In the genomic region with DNA sequence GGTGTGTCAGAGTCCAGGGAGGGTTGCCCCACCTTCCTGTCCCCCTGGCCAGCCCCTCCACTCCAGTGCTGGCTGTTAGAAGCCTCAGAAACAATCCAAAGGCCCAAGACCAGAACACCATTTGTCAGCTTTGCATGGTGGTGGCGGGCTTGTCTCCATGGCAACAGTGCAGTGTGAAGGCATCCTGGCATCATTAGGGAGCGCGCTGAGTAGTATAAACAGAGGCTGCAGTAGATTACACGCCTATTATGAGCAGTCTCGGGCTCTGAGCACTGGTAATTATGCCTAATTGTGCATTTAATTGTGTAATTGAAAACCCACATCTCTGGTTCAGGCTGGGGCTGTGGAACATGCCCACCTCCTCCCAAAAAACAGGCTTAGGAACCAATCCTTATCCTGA, we compare ENCODE assay signal across 1 cellular context.
A peak's percentile ranks its signal among the peaks of the same experiment; 100 is the strongest.
TF ChIP-seq lines count a peak whose summit lies in the region.

No MANE protein-coding gene starts in this region.

TF ChIP-seq in HEK293, 187 proteins besides CTCF, POLR2A, EP300 and RAD21 (continued from another document and continues in another):
- TF ChIP-seq, protein P1, sequence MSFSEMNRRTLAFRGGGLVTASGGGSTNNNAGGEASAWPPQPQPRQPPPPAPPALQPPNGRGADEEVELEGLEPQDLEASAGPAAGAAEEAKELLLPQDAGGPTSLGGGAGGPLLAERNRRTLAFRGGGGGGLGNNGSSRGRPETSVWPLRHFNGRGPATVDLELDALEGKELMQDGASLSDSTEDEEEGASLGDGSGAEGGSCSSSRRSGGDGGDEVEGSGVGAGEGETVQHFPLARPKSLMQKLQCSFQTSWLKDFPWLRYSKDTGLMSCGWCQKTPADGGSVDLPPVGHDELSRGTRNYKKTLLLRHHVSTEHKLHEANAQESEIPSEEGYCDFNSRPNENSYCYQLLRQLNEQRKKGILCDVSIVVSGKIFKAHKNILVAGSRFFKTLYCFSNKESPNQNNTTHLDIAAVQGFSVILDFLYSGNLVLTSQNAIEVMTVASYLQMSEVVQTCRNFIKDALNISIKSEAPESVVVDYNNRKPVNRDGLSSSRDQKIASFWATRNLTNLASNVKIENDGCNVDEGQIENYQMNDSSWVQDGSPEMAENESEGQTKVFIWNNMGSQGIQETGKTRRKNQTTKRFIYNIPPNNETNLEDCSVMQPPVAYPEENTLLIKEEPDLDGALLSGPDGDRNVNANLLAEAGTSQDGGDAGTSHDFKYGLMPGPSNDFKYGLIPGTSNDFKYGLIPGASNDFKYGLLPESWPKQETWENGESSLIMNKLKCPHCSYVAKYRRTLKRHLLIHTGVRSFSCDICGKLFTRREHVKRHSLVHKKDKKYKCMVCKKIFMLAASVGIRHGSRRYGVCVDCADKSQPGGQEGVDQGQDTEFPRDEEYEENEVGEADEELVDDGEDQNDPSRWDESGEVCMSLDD (tag by site-specific recombination; IDR thresholded peaks at IDR 0.05): no peak
- TF ChIP-seq, protein P2, sequence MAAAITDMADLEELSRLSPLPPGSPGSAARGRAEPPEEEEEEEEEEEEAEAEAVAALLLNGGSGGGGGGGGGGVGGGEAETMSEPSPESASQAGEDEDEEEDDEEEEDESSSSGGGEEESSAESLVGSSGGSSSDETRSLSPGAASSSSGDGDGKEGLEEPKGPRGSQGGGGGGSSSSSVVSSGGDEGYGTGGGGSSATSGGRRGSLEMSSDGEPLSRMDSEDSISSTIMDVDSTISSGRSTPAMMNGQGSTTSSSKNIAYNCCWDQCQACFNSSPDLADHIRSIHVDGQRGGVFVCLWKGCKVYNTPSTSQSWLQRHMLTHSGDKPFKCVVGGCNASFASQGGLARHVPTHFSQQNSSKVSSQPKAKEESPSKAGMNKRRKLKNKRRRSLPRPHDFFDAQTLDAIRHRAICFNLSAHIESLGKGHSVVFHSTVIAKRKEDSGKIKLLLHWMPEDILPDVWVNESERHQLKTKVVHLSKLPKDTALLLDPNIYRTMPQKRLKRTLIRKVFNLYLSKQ (tag by site-specific recombination; IDR thresholded peaks at IDR 0.05; ENCODE audit: borderline replicate concordance): no peak
- TF ChIP-seq GLIS2 (tag by site-specific recombination; IDR thresholded peaks at IDR 0.05) (peak; percentile 16; the same call in 1 of the 2 replicates), ZNF585B (tag by site-specific recombination; IDR thresholded peaks at IDR 0.05) (no peak), ZNF426 (tag by site-specific recombination; IDR thresholded peaks at IDR 0.05) (no peak), ZNF292 (tag by site-specific recombination; IDR thresholded peaks at IDR 0.05; ENCODE audit: borderline replicate concordance, low read depth) (no peak), ZNF768 (tag by site-specific recombination; IDR thresholded peaks at IDR 0.05) (no peak), ZNF571 (tag by site-specific recombination; IDR thresholded peaks at IDR 0.05) (no peak), ZNF140 (tag by site-specific recombination; IDR thresholded peaks at IDR 0.05) (no peak), SCRT1 (tag by site-specific recombination; IDR thresholded peaks at IDR 0.05; ENCODE audit: borderline replicate concordance) (no peak), WT1 (tag by site-specific recombination; IDR thresholded peaks at IDR 0.05) (peak; percentile 80), TRIM28 (IDR thresholded peaks at IDR 0.05; ENCODE audit: borderline replicate concordance, low read length) (no peak), SCRT2 (tag by site-specific recombination; IDR thresholded peaks at IDR 0.05) (no peak), ZNF610 (tag by site-specific recombination; IDR thresholded peaks at IDR 0.05; ENCODE audit: borderline replicate concordance) (no peak), SP2 (tag by site-specific recombination; IDR thresholded peaks at IDR 0.05) (0 out of 2 replicates have a peak, but pooled peaks have one; percentile 24), ZFP41 (tag by site-specific recombination; IDR thresholded peaks at IDR 0.05; ENCODE audit: borderline replicate concordance) (no peak), ZNF560 (tag by site-specific recombination; IDR thresholded peaks at IDR 0.05; ENCODE audit: borderline replicate concordance) (no peak), ZNF747 (tag by site-specific recombination; IDR thresholded peaks at IDR 0.05) (no peak), ZNF548 (tag by site-specific recombination; IDR thresholded peaks at IDR 0.05) (no peak), ZNF146 (tag by site-specific recombination; IDR thresholded peaks at IDR 0.05) (no peak), SP7 (tag by site-specific recombination; IDR thresholded peaks at IDR 0.05) (peak; percentile 90), ZNF658 (tag by site-specific recombination; IDR thresholded peaks at IDR 0.05) (no peak), ZNF133 (tag by site-specific recombination; IDR thresholded peaks at IDR 0.05) (no peak), KLF16 (tag by site-specific recombination; IDR thresholded peaks at IDR 0.05) (no peak)
- TF ChIP-seq, protein P3, sequence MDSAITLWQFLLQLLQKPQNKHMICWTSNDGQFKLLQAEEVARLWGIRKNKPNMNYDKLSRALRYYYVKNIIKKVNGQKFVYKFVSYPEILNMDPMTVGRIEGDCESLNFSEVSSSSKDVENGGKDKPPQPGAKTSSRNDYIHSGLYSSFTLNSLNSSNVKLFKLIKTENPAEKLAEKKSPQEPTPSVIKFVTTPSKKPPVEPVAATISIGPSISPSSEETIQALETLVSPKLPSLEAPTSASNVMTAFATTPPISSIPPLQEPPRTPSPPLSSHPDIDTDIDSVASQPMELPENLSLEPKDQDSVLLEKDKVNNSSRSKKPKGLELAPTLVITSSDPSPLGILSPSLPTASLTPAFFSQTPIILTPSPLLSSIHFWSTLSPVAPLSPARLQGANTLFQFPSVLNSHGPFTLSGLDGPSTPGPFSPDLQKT (IDR thresholded peaks at IDR 0.05; ENCODE audit: borderline replicate concordance, low read depth, low read length): no peak
- TF ChIP-seq, protein P4, sequence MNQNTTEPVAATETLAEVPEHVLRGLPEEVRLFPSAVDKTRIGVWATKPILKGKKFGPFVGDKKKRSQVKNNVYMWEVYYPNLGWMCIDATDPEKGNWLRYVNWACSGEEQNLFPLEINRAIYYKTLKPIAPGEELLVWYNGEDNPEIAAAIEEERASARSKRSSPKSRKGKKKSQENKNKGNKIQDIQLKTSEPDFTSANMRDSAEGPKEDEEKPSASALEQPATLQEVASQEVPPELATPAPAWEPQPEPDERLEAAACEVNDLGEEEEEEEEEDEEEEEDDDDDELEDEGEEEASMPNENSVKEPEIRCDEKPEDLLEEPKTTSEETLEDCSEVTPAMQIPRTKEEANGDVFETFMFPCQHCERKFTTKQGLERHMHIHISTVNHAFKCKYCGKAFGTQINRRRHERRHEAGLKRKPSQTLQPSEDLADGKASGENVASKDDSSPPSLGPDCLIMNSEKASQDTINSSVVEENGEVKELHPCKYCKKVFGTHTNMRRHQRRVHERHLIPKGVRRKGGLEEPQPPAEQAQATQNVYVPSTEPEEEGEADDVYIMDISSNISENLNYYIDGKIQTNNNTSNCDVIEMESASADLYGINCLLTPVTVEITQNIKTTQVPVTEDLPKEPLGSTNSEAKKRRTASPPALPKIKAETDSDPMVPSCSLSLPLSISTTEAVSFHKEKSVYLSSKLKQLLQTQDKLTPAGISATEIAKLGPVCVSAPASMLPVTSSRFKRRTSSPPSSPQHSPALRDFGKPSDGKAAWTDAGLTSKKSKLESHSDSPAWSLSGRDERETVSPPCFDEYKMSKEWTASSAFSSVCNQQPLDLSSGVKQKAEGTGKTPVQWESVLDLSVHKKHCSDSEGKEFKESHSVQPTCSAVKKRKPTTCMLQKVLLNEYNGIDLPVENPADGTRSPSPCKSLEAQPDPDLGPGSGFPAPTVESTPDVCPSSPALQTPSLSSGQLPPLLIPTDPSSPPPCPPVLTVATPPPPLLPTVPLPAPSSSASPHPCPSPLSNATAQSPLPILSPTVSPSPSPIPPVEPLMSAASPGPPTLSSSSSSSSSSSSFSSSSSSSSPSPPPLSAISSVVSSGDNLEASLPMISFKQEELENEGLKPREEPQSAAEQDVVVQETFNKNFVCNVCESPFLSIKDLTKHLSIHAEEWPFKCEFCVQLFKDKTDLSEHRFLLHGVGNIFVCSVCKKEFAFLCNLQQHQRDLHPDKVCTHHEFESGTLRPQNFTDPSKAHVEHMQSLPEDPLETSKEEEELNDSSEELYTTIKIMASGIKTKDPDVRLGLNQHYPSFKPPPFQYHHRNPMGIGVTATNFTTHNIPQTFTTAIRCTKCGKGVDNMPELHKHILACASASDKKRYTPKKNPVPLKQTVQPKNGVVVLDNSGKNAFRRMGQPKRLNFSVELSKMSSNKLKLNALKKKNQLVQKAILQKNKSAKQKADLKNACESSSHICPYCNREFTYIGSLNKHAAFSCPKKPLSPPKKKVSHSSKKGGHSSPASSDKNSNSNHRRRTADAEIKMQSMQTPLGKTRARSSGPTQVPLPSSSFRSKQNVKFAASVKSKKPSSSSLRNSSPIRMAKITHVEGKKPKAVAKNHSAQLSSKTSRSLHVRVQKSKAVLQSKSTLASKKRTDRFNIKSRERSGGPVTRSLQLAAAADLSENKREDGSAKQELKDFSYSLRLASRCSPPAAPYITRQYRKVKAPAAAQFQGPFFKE (tag by site-specific recombination; IDR thresholded peaks at IDR 0.05; ENCODE audit: borderline replicate concordance): no peak
- TF ChIP-seq, protein P5, sequence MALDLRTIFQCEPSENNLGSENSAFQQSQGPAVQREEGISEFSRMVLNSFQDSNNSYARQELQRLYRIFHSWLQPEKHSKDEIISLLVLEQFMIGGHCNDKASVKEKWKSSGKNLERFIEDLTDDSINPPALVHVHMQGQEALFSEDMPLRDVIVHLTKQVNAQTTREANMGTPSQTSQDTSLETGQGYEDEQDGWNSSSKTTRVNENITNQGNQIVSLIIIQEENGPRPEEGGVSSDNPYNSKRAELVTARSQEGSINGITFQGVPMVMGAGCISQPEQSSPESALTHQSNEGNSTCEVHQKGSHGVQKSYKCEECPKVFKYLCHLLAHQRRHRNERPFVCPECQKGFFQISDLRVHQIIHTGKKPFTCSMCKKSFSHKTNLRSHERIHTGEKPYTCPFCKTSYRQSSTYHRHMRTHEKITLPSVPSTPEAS (tag by site-specific recombination; IDR thresholded peaks at IDR 0.05): no peak
- TF ChIP-seq, protein P6, sequence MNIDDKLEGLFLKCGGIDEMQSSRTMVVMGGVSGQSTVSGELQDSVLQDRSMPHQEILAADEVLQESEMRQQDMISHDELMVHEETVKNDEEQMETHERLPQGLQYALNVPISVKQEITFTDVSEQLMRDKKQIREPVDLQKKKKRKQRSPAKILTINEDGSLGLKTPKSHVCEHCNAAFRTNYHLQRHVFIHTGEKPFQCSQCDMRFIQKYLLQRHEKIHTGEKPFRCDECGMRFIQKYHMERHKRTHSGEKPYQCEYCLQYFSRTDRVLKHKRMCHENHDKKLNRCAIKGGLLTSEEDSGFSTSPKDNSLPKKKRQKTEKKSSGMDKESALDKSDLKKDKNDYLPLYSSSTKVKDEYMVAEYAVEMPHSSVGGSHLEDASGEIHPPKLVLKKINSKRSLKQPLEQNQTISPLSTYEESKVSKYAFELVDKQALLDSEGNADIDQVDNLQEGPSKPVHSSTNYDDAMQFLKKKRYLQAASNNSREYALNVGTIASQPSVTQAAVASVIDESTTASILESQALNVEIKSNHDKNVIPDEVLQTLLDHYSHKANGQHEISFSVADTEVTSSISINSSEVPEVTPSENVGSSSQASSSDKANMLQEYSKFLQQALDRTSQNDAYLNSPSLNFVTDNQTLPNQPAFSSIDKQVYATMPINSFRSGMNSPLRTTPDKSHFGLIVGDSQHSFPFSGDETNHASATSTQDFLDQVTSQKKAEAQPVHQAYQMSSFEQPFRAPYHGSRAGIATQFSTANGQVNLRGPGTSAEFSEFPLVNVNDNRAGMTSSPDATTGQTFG (tag by site-specific recombination; IDR thresholded peaks at IDR 0.05; ENCODE audit: borderline replicate concordance): no peak
- TF ChIP-seq, protein P7, sequence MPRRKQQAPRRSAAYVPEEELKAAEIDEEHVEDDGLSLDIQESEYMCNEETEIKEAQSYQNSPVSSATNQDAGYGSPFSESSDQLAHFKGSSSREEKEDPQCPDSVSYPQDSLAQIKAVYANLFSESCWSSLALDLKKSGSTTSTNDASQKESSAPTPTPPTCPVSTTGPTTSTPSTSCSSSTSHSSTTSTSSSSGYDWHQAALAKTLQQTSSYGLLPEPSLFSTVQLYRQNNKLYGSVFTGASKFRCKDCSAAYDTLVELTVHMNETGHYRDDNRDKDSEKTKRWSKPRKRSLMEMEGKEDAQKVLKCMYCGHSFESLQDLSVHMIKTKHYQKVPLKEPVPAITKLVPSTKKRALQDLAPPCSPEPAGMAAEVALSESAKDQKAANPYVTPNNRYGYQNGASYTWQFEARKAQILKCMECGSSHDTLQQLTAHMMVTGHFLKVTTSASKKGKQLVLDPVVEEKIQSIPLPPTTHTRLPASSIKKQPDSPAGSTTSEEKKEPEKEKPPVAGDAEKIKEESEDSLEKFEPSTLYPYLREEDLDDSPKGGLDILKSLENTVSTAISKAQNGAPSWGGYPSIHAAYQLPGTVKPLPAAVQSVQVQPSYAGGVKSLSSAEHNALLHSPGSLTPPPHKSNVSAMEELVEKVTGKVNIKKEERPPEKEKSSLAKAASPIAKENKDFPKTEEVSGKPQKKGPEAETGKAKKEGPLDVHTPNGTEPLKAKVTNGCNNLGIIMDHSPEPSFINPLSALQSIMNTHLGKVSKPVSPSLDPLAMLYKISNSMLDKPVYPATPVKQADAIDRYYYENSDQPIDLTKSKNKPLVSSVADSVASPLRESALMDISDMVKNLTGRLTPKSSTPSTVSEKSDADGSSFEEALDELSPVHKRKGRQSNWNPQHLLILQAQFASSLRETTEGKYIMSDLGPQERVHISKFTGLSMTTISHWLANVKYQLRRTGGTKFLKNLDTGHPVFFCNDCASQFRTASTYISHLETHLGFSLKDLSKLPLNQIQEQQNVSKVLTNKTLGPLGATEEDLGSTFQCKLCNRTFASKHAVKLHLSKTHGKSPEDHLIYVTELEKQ (tag by site-specific recombination; IDR thresholded peaks at IDR 0.05; ENCODE audit: borderline replicate concordance): no peak
- TF ChIP-seq, protein P8, sequence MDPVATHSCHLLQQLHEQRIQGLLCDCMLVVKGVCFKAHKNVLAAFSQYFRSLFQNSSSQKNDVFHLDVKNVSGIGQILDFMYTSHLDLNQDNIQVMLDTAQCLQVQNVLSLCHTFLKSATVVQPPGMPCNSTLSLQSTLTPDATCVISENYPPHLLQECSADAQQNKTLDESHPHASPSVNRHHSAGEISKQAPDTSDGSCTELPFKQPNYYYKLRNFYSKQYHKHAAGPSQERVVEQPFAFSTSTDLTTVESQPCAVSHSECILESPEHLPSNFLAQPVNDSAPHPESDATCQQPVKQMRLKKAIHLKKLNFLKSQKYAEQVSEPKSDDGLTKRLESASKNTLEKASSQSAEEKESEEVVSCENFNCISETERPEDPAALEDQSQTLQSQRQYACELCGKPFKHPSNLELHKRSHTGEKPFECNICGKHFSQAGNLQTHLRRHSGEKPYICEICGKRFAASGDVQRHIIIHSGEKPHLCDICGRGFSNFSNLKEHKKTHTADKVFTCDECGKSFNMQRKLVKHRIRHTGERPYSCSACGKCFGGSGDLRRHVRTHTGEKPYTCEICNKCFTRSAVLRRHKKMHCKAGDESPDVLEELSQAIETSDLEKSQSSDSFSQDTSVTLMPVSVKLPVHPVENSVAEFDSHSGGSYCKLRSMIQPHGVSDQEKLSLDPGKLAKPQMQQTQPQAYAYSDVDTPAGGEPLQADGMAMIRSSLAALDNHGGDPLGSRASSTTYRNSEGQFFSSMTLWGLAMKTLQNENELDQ (tag by site-specific recombination; IDR thresholded peaks at IDR 0.05; ENCODE audit: low read depth): no peak
